Comparison of ENCODE assay signal across 31 cellular contexts in genomic region chrX:109658391-109658790, GRCh38. TPM values are rescaled to one million over a fixed set of nuclear protein-coding genes. Genes with fewer than 3 reads are reported as not detected.
"Had no signal": no experiment of that assay in that cellular context is flagged by ENCODE, and none has a peak within 500 bp of the region (broad histone marks: within the 10 kb centered on the region; RNA-seq: fewer than 3 reads in every experiment).

No MANE protein-coding gene starts in this region.

- FAIRE-seq: islet of Langerhans, kidney, pancreas, small intestine, urothelium cell line had no signal

- H3K4me3 ChIP-seq: left lung, lower lobe of right lung, pancreas, prostate gland, sigmoid colon, spleen, suprapubic skin, thoracic aorta, tibial artery, upper lobe of right lung had no signal

- H3K9me3 Mint-ChIP-seq: immature natural killer cell had no signal

- H3K27ac ChIP-seq: left lung, lower lobe of right lung, pancreas, prostate gland, sigmoid colon, spleen, suprapubic skin, thoracic aorta, tibial artery, upper lobe of right lung had no signal

- H3K4me1 ChIP-seq: left lung, lower lobe of right lung, pancreas, prostate gland, sigmoid colon, spleen, suprapubic skin, tibial artery, upper lobe of right lung had no signal

- H3K9me3 ChIP-seq: left lung, lower lobe of right lung, prostate gland, sigmoid colon, spleen, suprapubic skin, thoracic aorta, tibial artery, upper lobe of right lung had no signal

- H3K27ac Mint-ChIP-seq: nephron; stimulated activated effector memory CD8-positive, alpha-beta T cell treated with anti-CD3 and anti-CD28 coated beads, Interleukin-12 subunit alpha, Interleukin-12 subunit beta, amount 100 ng/mL, for 72 hours; stimulated activated naive CD8-positive, alpha-beta T cell treated with anti-CD3 and anti-CD28 coated beads, Interleukin-15, Interleukin-2, amounts not matched to agents 100 ng/mL and 50 ng/mL, for 24 hours had no signal

- H3K27me3 Mint-ChIP-seq: naive thymus-derived CD8-positive, alpha-beta T cell; stimulated activated naive CD8-positive, alpha-beta T cell treated with anti-CD3 and anti-CD28 coated beads, Interleukin-15, Interleukin-2, amounts not matched to agents 100 ng/mL and 50 ng/mL, for 24 hours had no signal

- H3K4me1 Mint-ChIP-seq: neural crest cell; stimulated activated effector memory CD8-positive, alpha-beta T cell treated with anti-CD3 and anti-CD28 coated beads, Interleukin-12 subunit alpha, Interleukin-12 subunit beta, amount 100 ng/mL, for 72 hours had no signal

- H3K36me3 ChIP-seq: pancreas, prostate gland, thoracic aorta had no signal

- H3K27me3 ChIP-seq: pancreas, sigmoid colon, suprapubic skin, tibial artery, upper lobe of right lung had no signal

- DNase-seq: hypothalamus; immature natural killer cell; kidney; left colon; left lung; lower lobe of right lung; mammary epithelial cell; mesenchymal stem cell; naive thymus-derived CD8-positive, alpha-beta T cell; nucleus accumbens; pancreas; posterior cingulate gyrus; retina; right cardiac atrium; sigmoid colon; small intestine; spleen; stimulated activated CD4-positive, alpha-beta T cell treated with anti-CD3 and anti-CD28 coated beads, Interleukin-4, amount 100 ng/mL, for 24 hours; stimulated activated naive CD4-positive, alpha-beta T cell; tibial artery; trophoblast cell; upper lobe of right lung had no signal

- H3K4me3 Mint-ChIP-seq: immature natural killer cell; naive thymus-derived CD8-positive, alpha-beta T cell; nephron; neural crest cell; stimulated activated effector memory CD8-positive, alpha-beta T cell treated with anti-CD3 and anti-CD28 coated beads, Interleukin-12 subunit alpha, Interleukin-12 subunit beta, amount 100 ng/mL, for 72 hours; stimulated activated naive CD8-positive, alpha-beta T cell treated with anti-CD3 and anti-CD28 coated beads, Interleukin-15, Interleukin-2, amounts not matched to agents 100 ng/mL and 50 ng/mL, for 24 hours had no signal

- ATAC-seq: left colon; left lung; lower lobe of right lung; naive thymus-derived CD8-positive, alpha-beta T cell; pancreas; right cardiac atrium; stimulated activated effector memory CD8-positive, alpha-beta T cell treated with anti-CD3 and anti-CD28 coated beads, Interleukin-12 subunit alpha, Interleukin-12 subunit beta, amount 100 ng/mL, for 72 hours; upper lobe of right lung had no signal

RNA-seq across cellular contexts. Expression of gene KCNE5, which starts 33.4 kb away (rescaled TPM):
- total RNA-seq: left colon, lower lobe of right lung, prostate gland, upper lobe of right lung had no signal
- polyA plus RNA-seq: naive thymus-derived CD8-positive, alpha-beta T cell; pancreas; sigmoid colon had no signal
